In the genomic region with DNA sequence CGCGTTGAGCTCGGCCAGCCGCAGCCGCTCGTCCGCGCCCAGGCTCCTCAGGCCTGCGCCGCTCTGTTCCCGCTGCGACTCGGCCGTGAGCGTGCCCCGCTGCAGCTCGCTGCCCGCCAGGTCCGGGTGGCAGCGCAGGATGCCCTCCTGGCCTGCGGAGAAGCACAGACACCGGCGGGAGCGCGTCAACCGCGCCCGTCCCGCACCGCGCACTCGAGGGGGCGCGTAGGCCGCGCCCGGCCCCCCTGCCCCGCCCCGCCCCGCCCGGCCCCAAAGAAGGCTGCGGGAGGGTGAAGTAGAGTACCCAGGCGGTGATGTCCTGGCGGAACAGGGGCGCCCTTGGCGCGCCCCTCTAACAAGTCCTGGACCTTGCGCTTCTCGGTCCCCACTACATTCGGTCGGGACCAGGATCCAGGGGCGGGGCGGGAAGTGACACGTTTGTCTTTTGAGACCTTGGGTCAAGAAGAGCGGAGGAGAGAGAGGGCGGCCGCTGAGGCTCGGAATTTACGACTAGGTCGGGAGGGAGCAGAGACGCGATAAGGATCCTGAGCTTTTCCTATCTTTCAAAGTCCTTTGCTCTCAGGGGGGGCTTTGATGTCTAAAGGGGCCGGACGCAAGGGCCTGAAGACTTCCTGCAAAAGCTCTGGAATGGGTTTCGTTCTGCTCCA, we compare ENCODE assay signal across 14 cellular contexts. TPM values are rescaled to one million over a fixed set of nuclear protein-coding genes. Genes with fewer than 3 reads are reported as not detected.
DNase-seq lines count a peak whose midpoint lies in the region; ATAC-seq lines count a peak whose summit lies in the region.
"Had no signal": no experiment of that assay in that cellular context is flagged by ENCODE, and none has a peak within 500 bp of the region (broad histone marks: within the 10 kb centered on the region; RNA-seq: fewer than 3 reads in every experiment).

No MANE protein-coding gene starts in this region.

- H3K4me3 ChIP-seq in skeletal muscle satellite cell (ENCODE audit: low read length), result no peak overlapping the region

- H3K27me3 ChIP-seq in skeletal muscle satellite cell (ENCODE audit: control insufficient read depth, insufficient read depth, low read length), result peaks cover 91% of the 10 kb centered on the region

- H3K4me2 ChIP-seq in skeletal muscle satellite cell (ENCODE audit: low read length), result peak overlapping the region; percentile 19

- H3K9ac ChIP-seq in skeletal muscle satellite cell (ENCODE audit: low read depth, low read length), result no peak overlapping the region

- no peak for ATAC-seq in GM21786 (IDR thresholded peaks at IDR 0.05; ENCODE audit: unreplicated experiment)
- no peak for ATAC-seq in GM21717 (IDR thresholded peaks at IDR 0.05; ENCODE audit: unreplicated experiment)
- ATAC-seq: effector memory CD8-positive, alpha-beta T cell; sciatic nerve had no signal

- no peaks in the 10 kb centered on the region for H3K9me3 ChIP-seq in skeletal muscle satellite cell (replicated peaks; ENCODE audit: low read length)

- H3K4me1 ChIP-seq in skeletal muscle satellite cell (ENCODE audit: control insufficient read depth, insufficient read depth, low read length), result no peaks in the 10 kb centered on the region

- H3K36me3 ChIP-seq in skeletal muscle satellite cell (ENCODE audit: insufficient read depth, low read length), result no peaks in the 10 kb centered on the region

- DNase-seq in DMS53 (lab: John Stamatoyannopoulos, UW) (peak; percentile 56), DMS53 treated with DMSO at 0.1 percent for 48 hours (lab: John Stamatoyannopoulos, UW; ENCODE audit: unreplicated experiment) (no peak), SW480 (ENCODE audit: low spot score) (peak; percentile 23), islet precursor cell (peak; percentile 60), NCI-H1417 treated with DMSO at 0.1 percent for 48 hours (lab: John Stamatoyannopoulos, UW) (no peak)
- DNase-seq: 8988T; effector memory CD8-positive, alpha-beta T cell; foreskin melanocyte; NCI-H1417; SW 1271 had no signal

RNA-seq across cellular contexts. Expression of gene CDX2, which starts 9.3 kb away (rescaled TPM):
- total RNA-seq in skeletal muscle satellite cell (2012; rRNA removed), result not detected in 2 replicates
- total RNA-seq: sciatic nerve had no signal

RNA-seq across cellular contexts. Expression of gene URAD, which starts 10.1 kb away (rescaled TPM):
- not detected in 2 replicates for total RNA-seq in skeletal muscle satellite cell (2012; rRNA removed)
- total RNA-seq: sciatic nerve had no signal

RNA-seq across cellular contexts. Expression of gene PDX1, which starts 58.6 kb away (rescaled TPM):
- total RNA-seq in skeletal muscle satellite cell (2012; rRNA removed), result not detected in 2 replicates
- total RNA-seq: sciatic nerve had no signal

Comparison
In these comparisons a context has a peak if more than half of its experiments do, and no peak if none do; other contexts are left out.
1. DNase-seq: peak in DMS53 (single experiment), SW480 (single experiment) and islet precursor cell (single experiment); none in DMS53 treated with DMSO at 0.1 percent for 48 hours (single experiment) and NCI-H1417 treated with DMSO at 0.1 percent for 48 hours (single experiment).